Comparison of ENCODE assay signal across 13 cellular contexts in the genomic region with DNA sequence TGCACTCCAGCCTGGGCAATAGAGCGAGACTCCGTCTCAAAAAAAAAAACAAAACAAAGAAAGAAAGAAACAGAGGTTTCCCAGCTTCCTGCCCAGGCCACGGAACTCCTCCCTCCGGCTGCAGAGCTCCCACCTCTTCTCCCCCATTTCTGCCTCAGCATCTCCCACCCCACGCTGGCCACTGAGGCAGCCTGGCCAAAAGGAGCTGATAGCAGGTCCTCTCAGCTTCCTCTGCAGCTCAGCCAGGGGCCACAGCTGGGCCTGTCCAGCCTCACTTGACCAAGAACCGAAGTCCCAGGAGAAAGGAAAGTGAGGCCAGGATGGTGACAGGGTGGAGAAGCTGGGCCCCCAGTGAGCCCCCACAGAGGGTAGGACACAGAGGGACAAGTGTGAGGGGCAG. TPM values are rescaled to one million over a fixed set of nuclear protein-coding genes. Genes with fewer than 3 reads are reported as not detected.
DNase-seq lines count a peak whose midpoint lies in the region; ATAC-seq and TF ChIP-seq lines count a peak whose summit lies in the region.
"Had no signal": no experiment of that assay in that cellular context is flagged by ENCODE, and none has a peak within 500 bp of the region (broad histone marks: within the 10 kb centered on the region; RNA-seq: fewer than 3 reads in every experiment).

No MANE protein-coding gene starts in this region.

- H3K56ac ChIP-seq in IMR-90 (ENCODE audit: extremely low read depth, insufficient read depth, low read length), result peak overlapping the region; percentile 95

- H4K20me1 ChIP-seq in BLaER1 (no peaks in the 10 kb centered on the region), IMR-90 (ENCODE audit: insufficient read depth, low read length) (0 out of 2 replicates have a peak, but pooled peaks cover 4% of the 10 kb centered on the region), OCI-LY7 (ENCODE audit: insufficient read depth, low read length) (no peaks in the 10 kb centered on the region)

- H3K9ac ChIP-seq in BLaER1 (no peak overlapping the region), IMR-90 (ENCODE audit: low read depth, low read length) (peak overlapping the region; percentile 24; the same call in 1 of the 2 replicates)
- H3K9ac ChIP-seq: KMS-11 had no signal

- peak overlapping the region; percentile 96 for H3K27ac Mint-ChIP-seq in osteocyte (ENCODE audit: unreplicated experiment)
- no peak overlapping the region for H3K27ac Mint-ChIP-seq in type B pancreatic cell

- H3K18ac ChIP-seq in IMR-90 (ENCODE audit: low read depth, low read length), result peak overlapping the region; percentile 94

- no peak for TF ChIP-seq RAD21 in IMR-90 (IDR thresholded peaks at IDR 0.05; ENCODE audit: low read length)

- no peaks in the 10 kb centered on the region for H3K79me1 ChIP-seq in IMR-90 (ENCODE audit: low read depth in 1 of 2, low read length in 2 of 2)

- no CpG with 5 or more reads among the region's 6 CpGs for WGBS in IMR-90 (ENCODE audit: extremely low coverage in 2 of 2, insufficient read length in 1 of 2), 2 experiments

- H3K36me3 ChIP-seq in BLaER1 (no peaks in the 10 kb centered on the region), IMR-90 (ENCODE audit: control insufficient read depth, insufficient read depth, low read length) (no peaks in the 10 kb centered on the region), OCI-LY7 (ENCODE audit: insufficient read depth, low read length) (no peaks in the 10 kb centered on the region)

- in situ Hi-C loops in IMR-90 (cut with MboI; ENCODE audit: low sequenced_read_pairs), result no loop called here

- no peaks in the 10 kb centered on the region for H3K79me2 ChIP-seq in OCI-LY7 (ENCODE audit: insufficient read depth, low read depth, low read length)

- H2AK5ac ChIP-seq in IMR-90 (ENCODE audit: low read depth, low read length), result peak overlapping the region; percentile 78

- H3K9me3 ChIP-seq in BLaER1 (peaks cover 14% of the 10 kb centered on the region; the same call in 1 of the 2 replicates), IMR-90 (ENCODE audit: control insufficient read depth, insufficient read depth, low read length) (no peaks in the 10 kb centered on the region), OCI-LY7 (ENCODE audit: low read length) (no peaks in the 10 kb centered on the region)

- peaks cover 7% of the 10 kb centered on the region; the same call in 1 of the 2 replicates for H3K9me1 ChIP-seq in IMR-90 (ENCODE audit: insufficient read depth, low read length)

- no peak for TF ChIP-seq CTCF in IMR-90 (conservative IDR thresholded peaks at IDR 0.05; ENCODE audit: low read depth, low read length)
- TF ChIP-seq CTCF in coronary artery (IDR thresholded peaks at IDR 0.05), result no peak
- no peak for TF ChIP-seq CTCF in osteocyte (IDR thresholded peaks at IDR 0.05)
- TF ChIP-seq CTCF in OCI-LY7 (conservative IDR thresholded peaks at IDR 0.05; ENCODE audit: low read length), result no peak
- no peak for TF ChIP-seq CTCF in type B pancreatic cell (conservative IDR thresholded peaks at IDR 0.05)

- intact Hi-C loops in IMR-90 (cut with micrococcal nuclease), result no loop called here
- intact Hi-C loops in OCI-LY7 (cut with micrococcal nuclease; ENCODE audit: unreplicated experiment), result no loop called here

- H3K9me2 ChIP-seq in OCI-LY7 (ENCODE audit: insufficient read depth, low read length), result no peaks in the 10 kb centered on the region

- dilution Hi-C loops in IMR-90 (cut with HindIII; ENCODE audit: low sequenced_read_pairs, unreplicated experiment), result no loop called here

- peak overlapping the region; percentile 88; the same call in 1 of the 2 replicates for H3K23ac ChIP-seq in IMR-90 (ENCODE audit: low read depth, low read length)

- no peaks in the 10 kb centered on the region for H3K9me3 Mint-ChIP-seq in osteocyte (ENCODE audit: unreplicated experiment)
- H3K9me3 Mint-ChIP-seq in type B pancreatic cell, result no peaks in the 10 kb centered on the region
- H3K9me3 Mint-ChIP-seq: CD8-positive, alpha-beta memory T cell; T-cell had no signal

- H3K27me3 ChIP-seq in BLaER1 (no peaks in the 10 kb centered on the region), IMR-90 (ENCODE audit: control insufficient read depth, insufficient read depth, low read length) (no peaks in the 10 kb centered on the region)

- TF ChIP-seq POLR2A in IMR-90 (IDR thresholded peaks at IDR 0.05; ENCODE audit: low read depth, low read length), result no peak

- H3K4me1 ChIP-seq in BLaER1, result peaks cover 28% of the 10 kb centered on the region
- H3K4me1 ChIP-seq in IMR-90 (ENCODE audit: control insufficient read depth, insufficient read depth, low read length), result peaks cover 9% of the 10 kb centered on the region
- H3K4me1 ChIP-seq in OCI-LY7 (ENCODE audit: insufficient read depth, low read length, poor library complexity, severe bottlenecking), result no peaks in the 10 kb centered on the region

- peak overlapping the region; percentile 98 for H2BK120ac ChIP-seq in IMR-90 (ENCODE audit: low read depth, low read length)

- H4K91ac ChIP-seq in IMR-90 (ENCODE audit: insufficient read depth, low read depth, low read length), result peak overlapping the region; percentile 97

- H3K4me1 Mint-ChIP-seq in osteocyte (ENCODE audit: unreplicated experiment), result peaks cover 26% of the 10 kb centered on the region
- no peaks in the 10 kb centered on the region for H3K4me1 Mint-ChIP-seq in type B pancreatic cell (ENCODE audit: unreplicated experiment)

- H3K4me3 ChIP-seq in BLaER1 (no peak overlapping the region), IMR-90 (ENCODE audit: insufficient read depth, low read depth, low read length) (no peak overlapping the region), coronary artery (peak overlapping the region; percentile 44), OCI-LY7 (ENCODE audit: low read depth, low read length, poor library complexity, severe bottlenecking) (no peak overlapping the region)

- H2AK9ac ChIP-seq in IMR-90 (replicated peaks; ENCODE audit: low read depth, low read length, poor library complexity), result peak overlapping the region; percentile 85

- H3K14ac ChIP-seq in IMR-90 (replicated peaks; ENCODE audit: low read depth, low read length), result peak overlapping the region; percentile 94

- H4K5ac ChIP-seq in IMR-90 (ENCODE audit: low read depth, low read length), result peak overlapping the region; percentile 90

- H2BK20ac ChIP-seq in IMR-90 (ENCODE audit: low read depth, low read length), result peak overlapping the region; percentile 98

- H3K27ac ChIP-seq in BLaER1 (peak overlapping the region; percentile 56), IMR-90 (ENCODE audit: insufficient read depth, low read length) (peak overlapping the region; percentile 88), coronary artery (peak overlapping the region; percentile 84 to 97), OCI-LY7 (ENCODE audit: low read depth, low read length, poor library complexity, severe bottlenecking) (no peak overlapping the region)
- H3K27ac ChIP-seq: KMS-11 had no signal

- BruUV-seq in IMR-90 (replicated peaks; lab: Mats Ljungman, UMichigan), result no TSS peak
- BruUV-seq in OCI-LY7 (replicated peaks; lab: Mats Ljungman, UMichigan), result no TSS peak

- no peaks in the 10 kb centered on the region for H3K36me3 Mint-ChIP-seq in osteocyte (ENCODE audit: unreplicated experiment)
- H3K36me3 Mint-ChIP-seq in type B pancreatic cell, result no peaks in the 10 kb centered on the region
- H3K36me3 Mint-ChIP-seq: CD8-positive, alpha-beta memory T cell; T-cell had no signal

- peak overlapping the region; percentile 73 for H2AFZ ChIP-seq in IMR-90 (replicated peaks; ENCODE audit: low read length, poor library complexity)
- no peak overlapping the region for H2AFZ ChIP-seq in OCI-LY7 (ENCODE audit: low read length)

- H2BK15ac ChIP-seq in IMR-90 (ENCODE audit: low read depth, low read length), result peak overlapping the region; percentile 90; the same call in 2 of the 3 replicates

- CTCF ChIA-PET in IMR-90 (lab: Yijun Ruan, JAX), result interaction anchor here (1.5 kb wide), 1 partner anchor 112 kb away, joined by 3 read pairs; no protein-coding TSS in a partner anchor
- CTCF ChIA-PET in OCI-LY7 (lab: Charles Lee; ENCODE audit: unreplicated experiment), result no interaction called here

- peak overlapping the region; percentile 97 for H3K4ac ChIP-seq in IMR-90 (ENCODE audit: low read depth, low read length)

- H4K8ac ChIP-seq in IMR-90 (ENCODE audit: low read depth in 2 of 2, low read length in 2 of 2), result peak overlapping the region; percentile 82 to 98

- ATAC-seq in IMR-90 (ENCODE audit: low read depth), result no peak

- peak overlapping the region; percentile 80 for H3K4me2 ChIP-seq in BLaER1
- H3K4me2 ChIP-seq in IMR-90 (ENCODE audit: low read depth, low read length), result peak overlapping the region; percentile 36
- H3K4me2 ChIP-seq in OCI-LY7 (ENCODE audit: low read length), result no peak overlapping the region
- H3K4me2 ChIP-seq: KMS-11 had no signal

- POLR2A ChIA-PET in IMR-90 (lab: Charles Lee; ENCODE audit: unreplicated experiment), result no interaction called here
- POLR2A ChIA-PET in OCI-LY7 (lab: Charles Lee), result interaction anchor here (1.1 kb wide), 1 partner anchor 78 kb away, joined by 5 read pairs; no protein-coding TSS in a partner anchor

- H3K4me3 Mint-ChIP-seq in osteocyte (ENCODE audit: unreplicated experiment) (no peak overlapping the region), type B pancreatic cell (no peak overlapping the region)

- peak overlapping the region; percentile 99 for H2BK5ac ChIP-seq in IMR-90 (ENCODE audit: low read depth, low read length, poor library complexity, severe bottlenecking)

- no peak for DNase-seq in IMR-90
- DNase-seq in coronary artery (ENCODE audit: low spot score), result no peak
- DNase-seq in osteocyte (ENCODE audit: extremely low spot score, unreplicated experiment), result no peak
- no peak for DNase-seq in COR-L47 (lab: John Stamatoyannopoulos, UW)
- no peak for DNase-seq in OCI-LY7 (ENCODE audit: low spot score)
- DNase-seq in type B pancreatic cell (ENCODE audit: extremely low spot score, unreplicated experiment), result no peak
- DNase-seq in DMS 273 (lab: John Stamatoyannopoulos, UW; ENCODE audit: unreplicated experiment), result no peak
- DNase-seq: activated CD8-positive, alpha-beta memory T cell treated with anti-CD3 and anti-CD28 coated beads, Interleukin-2, amount 50 U/mL, for 48 hours; CD8-positive, alpha-beta memory T cell; NCI-H524; T-cell had no signal

- H3K27me3 Mint-ChIP-seq in osteocyte (ENCODE audit: unreplicated experiment) (no peaks in the 10 kb centered on the region), type B pancreatic cell (peaks cover 11% of the 10 kb centered on the region)

RNA-seq across cellular contexts. Expression of a gene that starts 33.4 kb away (rescaled TPM):
- total RNA-seq in IMR-90 (2012; rRNA removed), result 48.8 and 70.0 TPM in 2 replicates
- 69.1 and 70.9 TPM in 2 replicates for polyA plus RNA-seq in IMR-90 (2012; rRNA removed)
- polyA plus RNA-seq in IMR-90 (2012; cell fraction: cytosol; rRNA removed), result 50.1 and 55.3 TPM in 2 replicates
- 19.2 and 35.5 TPM in 2 replicates for polyA plus RNA-seq in IMR-90 (2012; cell fraction: nucleus; rRNA removed; ENCODE audit: low replicate concordance)
- total RNA-seq in osteocyte, result 77.1 and 84.5 TPM in 2 replicates
- total RNA-seq in OCI-LY7 (2014; rRNA removed; shearing (Covaris generic)), result not detected in 2 replicates
- not detected in 2 replicates for total RNA-seq in OCI-LY7 (2022)
- 120 and 807 TPM in 2 replicates for total RNA-seq in type B pancreatic cell (ENCODE audit: low replicate concordance)

RNA-seq across cellular contexts. Expression of a gene that starts 42.3 kb away (rescaled TPM):
- total RNA-seq in IMR-90 (2012; rRNA removed) (under 0.01 TPM in 2 replicates), osteocyte (0.13 and 0.31 TPM in 2 replicates), OCI-LY7 (2022) (0.32 and 0.35 TPM in 2 replicates), type B pancreatic cell (ENCODE audit: low replicate concordance) (0.70 and 1.3 TPM in 2 replicates)
- polyA plus RNA-seq in IMR-90 (2012; rRNA removed), result 0.09 and 0.10 TPM in 2 replicates
- 0.04 and 0.11 TPM in 2 replicates for polyA plus RNA-seq in IMR-90 (2012; cell fraction: cytosol; rRNA removed)
- 0.14 and 0.34 TPM in 2 replicates for polyA plus RNA-seq in IMR-90 (2012; cell fraction: nucleus; rRNA removed; ENCODE audit: low replicate concordance)
- not detected in 2 replicates for total RNA-seq in OCI-LY7 (2014; rRNA removed; shearing (Covaris generic))
- polyA plus RNA-seq: CD8-positive, alpha-beta memory T cell had no signal

Comparison
In these comparisons a context has a peak if more than half of its experiments do, and no peak if none do; other contexts are left out.
1. RNA of a gene that starts 33.4 kb away (total RNA-seq): 120 to 807 TPM in type B pancreatic cell, 77.1 to 84.5 TPM in osteocyte and 48.8 to 70.0 TPM in IMR-90; not detected in OCI-LY7; every median in the first group is over 10 times any median in the second.